ENCODE assay signal across 9 cellular contexts in the genomic region with DNA sequence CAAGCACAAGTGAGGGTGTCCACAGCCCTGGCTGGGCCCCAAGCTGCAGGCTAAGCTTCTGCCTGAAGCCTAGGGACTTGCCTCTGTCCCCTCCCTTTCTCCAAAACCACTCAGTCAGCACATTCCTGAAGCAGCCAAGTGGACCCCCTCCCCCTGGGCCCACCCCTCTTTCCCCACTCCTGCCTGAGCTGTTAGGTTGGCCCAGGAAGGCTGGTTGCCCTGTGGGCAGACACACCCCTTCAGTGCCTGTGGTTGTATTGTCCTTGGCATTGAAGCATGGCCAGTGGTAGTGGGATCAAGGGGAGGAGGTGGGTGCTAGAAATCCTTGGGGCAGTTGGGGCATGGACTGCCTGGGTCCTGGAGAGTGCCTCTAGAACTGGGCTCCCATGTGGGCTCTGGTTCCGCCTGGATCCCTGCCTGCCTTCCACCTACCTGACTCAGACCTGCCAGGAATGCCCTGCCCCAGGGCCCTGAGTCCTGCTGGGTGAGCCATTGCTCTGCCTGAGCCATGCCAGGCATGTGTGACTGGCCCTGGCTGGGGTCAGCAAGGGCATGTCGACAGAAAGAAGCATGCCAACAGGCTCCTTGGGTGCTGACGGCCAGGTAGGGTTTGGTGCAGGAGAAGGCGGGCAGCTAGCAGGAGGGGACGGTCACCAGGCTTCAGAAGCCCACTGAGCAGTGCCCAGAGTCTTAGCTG. TPM values are rescaled to one million over a fixed set of nuclear protein-coding genes. Genes with fewer than 3 reads are reported as not detected.
DNase-seq lines count a peak whose midpoint lies in the region; ATAC-seq and TF ChIP-seq lines count a peak whose summit lies in the region.
"Had no signal": no experiment of that assay in that cellular context is flagged by ENCODE, and none has a peak within 500 bp of the region (broad histone marks: within the 10 kb centered on the region; RNA-seq: fewer than 3 reads in every experiment).

No MANE protein-coding gene starts in this region.

- H3K27ac ChIP-seq in HUES64 (ENCODE audit: low read depth, low read length) (peak overlapping the region; percentile 100), mesodermal cell (ENCODE audit: low read depth, low read length, severe bottlenecking) (peak overlapping the region; percentile 100)
- H3K27ac ChIP-seq: neutrophil had no signal

- H3K9me3 ChIP-seq in HUES64 (ENCODE audit: insufficient read depth, low read depth, low read length) (no peaks in the 10 kb centered on the region), mesodermal cell (ENCODE audit: control insufficient read depth, low read length) (no peaks in the 10 kb centered on the region)
- H3K9me3 ChIP-seq: neutrophil had no signal

- H3K27me3 ChIP-seq in HUES64 (ENCODE audit: insufficient read depth, low read length), result no peaks in the 10 kb centered on the region

- H3K36me3 ChIP-seq in HUES64 (ENCODE audit: insufficient read depth, low read length) (peaks cover 51% of the 10 kb centered on the region), mesodermal cell (ENCODE audit: control insufficient read depth, insufficient read depth, low read length) (peaks cover 59% of the 10 kb centered on the region)
- H3K36me3 ChIP-seq: neutrophil had no signal

- 75% methylated on average over 5 of the region's 5 CpGs for WGBS in HUES64
- WGBS in mesodermal cell (ENCODE audit: insufficient coverage in 2 of 2), 2 experiments, result 64 to 68% methylated on average over 3 to 5 of the region's 5 CpGs

- peaks cover 14% of the 10 kb centered on the region; the same call in 1 of the 2 replicates for H3K4me1 ChIP-seq in HUES64 (ENCODE audit: insufficient read depth, low read length)
- H3K4me1 ChIP-seq in mesodermal cell (ENCODE audit: control insufficient read depth, insufficient read depth, low read length, poor library complexity, severe bottlenecking), result peaks cover 23% of the 10 kb centered on the region

- H3K4me1 Mint-ChIP-seq in MCF 10A (ENCODE audit: insufficient read depth, unreplicated experiment), result peaks cover 19% of the 10 kb centered on the region

- DNase-seq in ACHN (peak; percentile 61), MCF 10A (ENCODE audit: unreplicated experiment) (peak; percentile 94)
- no peak for DNase-seq in effector CD8-positive, alpha-beta T cell (lab: John Stamatoyannopoulos, UW)
- no peak for DNase-seq in activated CD4-positive, CD25-positive, alpha-beta regulatory T cell treated with anti-CD3 and anti-CD28 coated beads, Interleukin-2, amount 50 U/mL, for 72 hours

- ATAC-seq in GM21737 (IDR thresholded peaks at IDR 0.05; ENCODE audit: unreplicated experiment), result no peak
- ATAC-seq in GM19397 (IDR thresholded peaks at IDR 0.05; ENCODE audit: unreplicated experiment), result no peak

- peak overlapping the region; percentile 89 for H3K27ac Mint-ChIP-seq in MCF 10A (ENCODE audit: low read depth, unreplicated experiment)

- intact Hi-C loops in MCF 10A (cut with micrococcal nuclease), result no loop called here

- no TSS peak for BruUV-seq in MCF 10A (replicated peaks; lab: Mats Ljungman, UMichigan)

- TF ChIP-seq CTCF in MCF 10A (IDR thresholded peaks at IDR 0.05; ENCODE audit: unreplicated experiment), result no peak

- no peaks in the 10 kb centered on the region for H3K27me3 Mint-ChIP-seq in MCF 10A (ENCODE audit: insufficient read depth, unreplicated experiment)

- H3K9ac ChIP-seq in HUES64 (ENCODE audit: low read depth, low read length), result peak overlapping the region; percentile 96

- in situ Hi-C loops in ACHN (cut with HindIII; ENCODE audit: low pct_ligation_motif_present, low pct_unique_long_range_greater_than_20kb, low sequenced_read_pairs), result no loop called here

- peaks cover 62% of the 10 kb centered on the region for H3K36me3 Mint-ChIP-seq in MCF 10A (ENCODE audit: insufficient read depth, unreplicated experiment)

- CTCF ChIA-PET in MCF 10A (lab: Yijun Ruan, JAX), result interaction anchor here (1.0 to 15.1 kb wide), 7 partner anchors 9 to 156 kb away, joined by 3 to 365 read pairs (median 4); partner anchors contain the start of genes DHRS13, FLOT2, NEK8 and TLCD1

- POLR2A ChIA-PET in MCF 10A (lab: Yijun Ruan, JAX), result interaction anchor here (0.7 to 17.3 kb wide), 19 partner anchors 14 to 431 kb away, joined by 3 to 1135 read pairs (median 7); partner anchors contain the start of genes DHRS13, FLOT2, NEK8 and PHF12

- H3K4me3 Mint-ChIP-seq in MCF 10A (ENCODE audit: unreplicated experiment), result peak overlapping the region; percentile 91

- H3K4me3 ChIP-seq in HUES64 (ENCODE audit: low read length), result peak overlapping the region; percentile 87
- peak overlapping the region; percentile 98 for H3K4me3 ChIP-seq in mesodermal cell (ENCODE audit: extremely low read depth, insufficient read depth, low read length, poor library complexity, severe bottlenecking)

- H3K9me3 Mint-ChIP-seq in MCF 10A (ENCODE audit: unreplicated experiment), result no peaks in the 10 kb centered on the region

RNA-seq across cellular contexts. Expression of gene TRAF4, which starts 2.1 kb away (rescaled TPM):
- polyA plus RNA-seq in HUES64 (2013, experiment 1 of 2), result 118 TPM
- polyA plus RNA-seq in HUES64 (2013, experiment 2 of 2), result 115 TPM
- total RNA-seq in MCF 10A (2022), result 106 and 126 TPM in 2 replicates
- polyA plus RNA-seq in mesodermal cell (2013, experiment 1 of 2), result 142 TPM
- polyA plus RNA-seq in mesodermal cell (2013, experiment 2 of 2), result 97.2 TPM

RNA-seq across cellular contexts. Expression of gene NEK8, which starts 17.3 kb away (rescaled TPM):
- 10.3 TPM for polyA plus RNA-seq in HUES64 (2013, experiment 1 of 2)
- 8.4 TPM for polyA plus RNA-seq in HUES64 (2013, experiment 2 of 2)
- total RNA-seq in MCF 10A (2022), result 4.5 and 8.6 TPM in 2 replicates
- 4.8 TPM for polyA plus RNA-seq in mesodermal cell (2013, experiment 1 of 2)
- 5.7 TPM for polyA plus RNA-seq in mesodermal cell (2013, experiment 2 of 2)

RNA-seq across cellular contexts. Expression of gene TLCD1, which starts 19.9 kb away (rescaled TPM):
- 32.9 TPM for polyA plus RNA-seq in HUES64 (2013, experiment 1 of 2)
- polyA plus RNA-seq in HUES64 (2013, experiment 2 of 2), result 35.6 TPM
- 13.4 and 18.7 TPM in 2 replicates for total RNA-seq in MCF 10A (2022)
- 6.0 TPM for polyA plus RNA-seq in mesodermal cell (2013, experiment 1 of 2)
- polyA plus RNA-seq in mesodermal cell (2013, experiment 2 of 2), result 8.9 TPM

RNA-seq across cellular contexts. Expression of gene RPL23A, which starts 26.1 kb away (rescaled TPM):
- 2,115 TPM for polyA plus RNA-seq in HUES64 (2013, experiment 1 of 2)
- polyA plus RNA-seq in HUES64 (2013, experiment 2 of 2), result 2,394 TPM
- 1,941 and 2,110 TPM in 2 replicates for total RNA-seq in MCF 10A (2022)
- 2,457 TPM for polyA plus RNA-seq in mesodermal cell (2013, experiment 1 of 2)
- polyA plus RNA-seq in mesodermal cell (2013, experiment 2 of 2), result 2,483 TPM

RNA-seq across cellular contexts. Expression of gene RAB34, which starts 28.3 kb away (rescaled TPM):
- 182 TPM for polyA plus RNA-seq in HUES64 (2013, experiment 1 of 2)
- 154 TPM for polyA plus RNA-seq in HUES64 (2013, experiment 2 of 2)
- 90.0 and 105 TPM in 2 replicates for total RNA-seq in MCF 10A (2022)
- polyA plus RNA-seq in mesodermal cell (2013, experiment 1 of 2), result 209 TPM
- polyA plus RNA-seq in mesodermal cell (2013, experiment 2 of 2), result 185 TPM

Comparison
In these comparisons a context has a peak if more than half of its experiments do, and no peak if none do; other contexts are left out.
1. DNase-seq: peak in ACHN (single experiment) and MCF 10A (single experiment); none in effector CD8-positive, alpha-beta T cell (single experiment) and activated CD4-positive, CD25-positive, alpha-beta regulatory T cell treated with anti-CD3 and anti-CD28 coated beads, Interleukin-2, amount 50 U/mL, for 72 hours (single experiment).